1 cellular context compared by ENCODE assay signal in genomic region chr22:31139866-31140716, GRCh38.
TF ChIP-seq lines count a peak whose summit lies in the region.

PLA2G3 (minus strand) TSS chr22:31140508; CDS start chr22:31140354, 154 bp downstream.

TF ChIP-seq in HepG2, 621 proteins besides CTCF, POLR2A, EP300 and RAD21 (continued from another document):
- TF ChIP-seq ETV5 (CRISPR knock-in tag; IDR thresholded peaks at IDR 0.05; ENCODE audit: borderline replicate concordance) = 0 out of 2 replicates have a peak, but pooled peaks have one; percentile 28
- 0 out of 2 replicates have a peak, but pooled peaks have one; percentile 12 for TF ChIP-seq RFXAP (CRISPR knock-in tag; IDR thresholded peaks at IDR 0.05; ENCODE audit: borderline replicate concordance)
- no peak for TF ChIP-seq ZNF431 (CRISPR knock-in tag; IDR thresholded peaks at IDR 0.05; ENCODE audit: borderline replicate concordance, low read depth)
- TF ChIP-seq NFYC (CRISPR knock-in tag; IDR thresholded peaks at IDR 0.05) = peak; percentile 38; the same call in 1 of the 2 replicates
- peak; percentile 33 for TF ChIP-seq HNRNPLL (IDR thresholded peaks at IDR 0.05; ENCODE audit: low read depth, low read length, poor library complexity, severe bottlenecking)
- TF ChIP-seq ZNF598 (CRISPR knock-in tag; IDR thresholded peaks at IDR 0.05; ENCODE audit: borderline replicate concordance) = peak; percentile 42; the same call in 1 of the 2 replicates
- peak; percentile 40; the same call in 1 of the 2 replicates for TF ChIP-seq GABPB1 (CRISPR knock-in tag; IDR thresholded peaks at IDR 0.05)
- peak; percentile 21; the same call in 1 of the 2 replicates for TF ChIP-seq TAF1 (CRISPR knock-in tag; IDR thresholded peaks at IDR 0.05)
TF ChIP-seq in HepG2: peak in this region for 10.
